11 cellular contexts compared by ENCODE assay signal in genomic region chr2:134324942-134325341, GRCh38.
DNase-seq lines count a peak whose midpoint lies in the region; ATAC-seq and TF ChIP-seq lines count a peak whose summit lies in the region.
"Had no signal": no experiment of that assay in that cellular context is flagged by ENCODE, and none has a peak within 500 bp of the region (broad histone marks: within the 10 kb centered on the region; RNA-seq: fewer than 3 reads in every experiment).

No MANE protein-coding gene starts in this region.

- no peak overlapping the region for H2AK5ac ChIP-seq in mesendoderm (ENCODE audit: low read length)

- 44 to 45% methylated on average over 1 of the region's 1 CpG for WGBS in GM23248 (ENCODE audit: low coverage in 1 of 2, low lambda C conversion rate in 2 of 2, missing lambda C conversion rate in 2 of 2), 2 experiments
- no CpG with 5 or more reads among the region's 1 CpG for WGBS in mesendoderm (ENCODE audit: extremely low coverage, insufficient coverage, low lambda C conversion rate)

- no peaks in the 10 kb centered on the region for H4K20me1 ChIP-seq in GM23248 (ENCODE audit: insufficient read depth)

- no peaks in the 10 kb centered on the region for H3K9me2 ChIP-seq in GM23248 (ENCODE audit: insufficient read depth)

- ATAC-seq in GM21723 (IDR thresholded peaks at IDR 0.05; ENCODE audit: unreplicated experiment) (peak; percentile 80), HG03571 (IDR thresholded peaks at IDR 0.05; ENCODE audit: unreplicated experiment) (peak; percentile 65)
- ATAC-seq: GM23338 had no signal

- in situ Hi-C loops in brain microvascular endothelial cell (cut with HindIII; ENCODE audit: low pct_ligation_motif_present, low sequenced_read_pairs) (no loop called here), GM23248 (cut with MboI) (no loop called here)

- H4K8ac ChIP-seq in mesendoderm (ENCODE audit: low read depth, low read length), result no peak overlapping the region

- H3K56ac ChIP-seq in mesendoderm (ENCODE audit: low read length), result no peak overlapping the region

- H3K79me2 ChIP-seq in GM23248 (ENCODE audit: insufficient read depth), result no peaks in the 10 kb centered on the region
- no peaks in the 10 kb centered on the region for H3K79me2 ChIP-seq in mesendoderm (ENCODE audit: control insufficient read depth, insufficient read depth, low read length)

- H3K9ac ChIP-seq in GM23248, result no peak overlapping the region
- H3K9ac ChIP-seq in mesendoderm (ENCODE audit: low read length), result no peak overlapping the region

- peaks cover 68% of the 10 kb centered on the region for H3K4me1 ChIP-seq in left ventricle myocardium inferior
- H3K4me1 ChIP-seq in GM23248 (ENCODE audit: insufficient read depth), result no peaks in the 10 kb centered on the region
- H3K4me1 ChIP-seq in mesendoderm (ENCODE audit: control insufficient read depth, low read depth, low read length), result no peaks in the 10 kb centered on the region

- intact Hi-C loops in left ventricle myocardium inferior (cut with micrococcal nuclease), result no loop called here

- H3K4me2 ChIP-seq in GM23248 (ENCODE audit: unreplicated experiment) (no peak overlapping the region), mesendoderm (ENCODE audit: low read length) (no peak overlapping the region)
- H3K4me2 ChIP-seq: GM23338 had no signal

- H3K18ac ChIP-seq in mesendoderm (ENCODE audit: low read length), result no peak overlapping the region

- no peak overlapping the region for H2BK5ac ChIP-seq in mesendoderm (ENCODE audit: low read length)

- H3K9me3 ChIP-seq in left ventricle myocardium inferior (replicated peaks), result no peaks in the 10 kb centered on the region
- no peaks in the 10 kb centered on the region for H3K9me3 ChIP-seq in GM23248 (ENCODE audit: low read depth)
- H3K9me3 ChIP-seq: BE2C had no signal

- no peak overlapping the region for H3K23ac ChIP-seq in mesendoderm (ENCODE audit: low read length)

- DNase-seq in GM12864 (ENCODE audit: low read depth) (peak; percentile 43), left ventricle myocardium inferior (no peak), brain microvascular endothelial cell (no peak), midbrain (lab: John Stamatoyannopoulos, UW) (no peak), GM23248 (no peak), mesendoderm (no peak)
- DNase-seq: activated CD8-positive, alpha-beta memory T cell treated with anti-CD3 and anti-CD28 coated beads, Interleukin-2, amount 50 U/mL, for 48 hours; BE2C had no signal

- H3K27me3 ChIP-seq in left ventricle myocardium inferior (ENCODE audit: low read depth), result no peaks in the 10 kb centered on the region
- H3K27me3 ChIP-seq in brain microvascular endothelial cell (replicated peaks), result no peaks in the 10 kb centered on the region
- no peaks in the 10 kb centered on the region for H3K27me3 ChIP-seq in GM23248 (replicated peaks; ENCODE audit: insufficient read depth)
- no peaks in the 10 kb centered on the region for H3K27me3 ChIP-seq in mesendoderm (ENCODE audit: insufficient read depth, low read length, poor library complexity)
- H3K27me3 ChIP-seq: BE2C had no signal

- H3K27ac ChIP-seq in left ventricle myocardium inferior (replicated peaks), result peak overlapping the region; percentile 39
- H3K27ac ChIP-seq in brain microvascular endothelial cell, result no peak overlapping the region
- no peak overlapping the region for H3K27ac ChIP-seq in GM23248
- H3K27ac ChIP-seq in mesendoderm (ENCODE audit: low read depth, low read length), result no peak overlapping the region

- no peaks in the 10 kb centered on the region for H3K36me3 ChIP-seq in left ventricle myocardium inferior
- H3K36me3 ChIP-seq in brain microvascular endothelial cell (replicated peaks), result no peaks in the 10 kb centered on the region
- no peaks in the 10 kb centered on the region for H3K36me3 ChIP-seq in GM23248 (ENCODE audit: low read depth)
- H3K36me3 ChIP-seq in mesendoderm (ENCODE audit: control insufficient read depth, insufficient read depth, low read length), result no peaks in the 10 kb centered on the region
- H3K36me3 ChIP-seq: BE2C had no signal

- H4K5ac ChIP-seq in mesendoderm (ENCODE audit: low read length), result no peak overlapping the region

- no peaks in the 10 kb centered on the region for H3K79me1 ChIP-seq in mesendoderm (ENCODE audit: low read length)

- H3F3A ChIP-seq in GM23248 (ENCODE audit: insufficient read depth), result no peaks in the 10 kb centered on the region

- H2BK120ac ChIP-seq in mesendoderm (ENCODE audit: low read depth, low read length), result no peak overlapping the region

- no peak overlapping the region for H2AFZ ChIP-seq in GM23248
- H2AFZ ChIP-seq: GM23338 had no signal

- H3K4ac ChIP-seq in mesendoderm (ENCODE audit: low read depth, low read length), result no peak overlapping the region

- TF ChIP-seq CTCF in GM12864 (IDR thresholded peaks at IDR 0.05; ENCODE audit: low read depth, low read length, missing control alignments), result no peak
- no peak for TF ChIP-seq CTCF in left ventricle myocardium inferior (IDR thresholded peaks at IDR 0.05; ENCODE audit: borderline replicate concordance)
- no peak for TF ChIP-seq CTCF in brain microvascular endothelial cell (IDR thresholded peaks at IDR 0.05; ENCODE audit: low read depth, low read length, missing control alignments)

- H3K4me3 ChIP-seq in GM12864 (ENCODE audit: low read depth, low read length) (no peak overlapping the region), left ventricle myocardium inferior (no peak overlapping the region), brain microvascular endothelial cell (ENCODE audit: low read depth, low read length) (no peak overlapping the region), GM23248 (no peak overlapping the region), mesendoderm (ENCODE audit: low read length) (no peak overlapping the region)
- H3K4me3 ChIP-seq: GM23338 had no signal

- no peak overlapping the region for H2BK15ac ChIP-seq in mesendoderm (replicated peaks; ENCODE audit: low read depth)
